1 cellular context compared by ENCODE assay signal in the genomic region with DNA sequence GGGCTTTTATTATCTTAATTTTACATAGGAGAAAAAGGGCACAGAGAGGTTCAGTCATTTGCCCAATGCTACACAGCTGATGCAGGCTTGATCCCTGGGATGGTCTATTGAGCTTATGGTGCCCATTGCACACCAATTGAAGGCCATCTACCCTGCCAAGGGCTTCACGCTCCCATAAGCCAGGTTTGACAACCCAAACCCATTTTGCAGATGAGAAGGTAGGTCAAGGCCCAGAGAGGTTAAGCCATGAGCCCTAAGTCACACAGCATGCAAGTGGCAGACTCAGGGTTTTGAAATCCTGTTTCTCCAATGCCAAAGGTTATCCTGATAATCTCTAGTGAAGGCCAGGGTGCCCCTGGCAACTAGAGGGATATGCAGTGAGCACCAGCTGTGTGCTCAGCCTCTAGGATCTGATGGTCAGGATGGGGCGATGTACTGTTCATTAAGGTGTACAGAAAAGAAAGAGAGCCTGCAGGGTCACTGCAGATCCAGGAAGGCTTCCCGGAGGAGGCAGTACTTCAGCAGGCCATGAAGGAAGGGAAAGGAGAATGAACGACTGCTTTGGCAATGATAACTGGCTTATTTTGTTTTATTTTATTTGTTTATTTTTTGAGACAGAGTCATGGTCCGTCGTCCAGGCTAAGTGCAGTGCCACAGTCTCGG.
TF ChIP-seq lines count a peak whose summit lies in the region.

No MANE protein-coding gene starts in this region.

TF ChIP-seq in H1, 55 proteins besides CTCF, POLR2A, EP300 and RAD21:
- TF ChIP-seq, protein P1, sequence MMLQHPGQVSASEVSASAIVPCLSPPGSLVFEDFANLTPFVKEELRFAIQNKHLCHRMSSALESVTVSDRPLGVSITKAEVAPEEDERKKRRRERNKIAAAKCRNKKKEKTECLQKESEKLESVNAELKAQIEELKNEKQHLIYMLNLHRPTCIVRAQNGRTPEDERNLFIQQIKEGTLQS (IDR thresholded peaks at IDR 0.05; ENCODE audit: insufficient read depth, low read depth, low read length): no peak
- peak; percentile 87; the same call in 1 of the 2 replicates for TF ChIP-seq KDM1A (IDR thresholded peaks at IDR 0.05; ENCODE audit: borderline replicate concordance, low read length)
